8 cellular contexts compared by ENCODE assay signal in genomic region chr12:92146865-92147264, GRCh38. TPM values are rescaled to one million over a fixed set of nuclear protein-coding genes. Genes with fewer than 3 reads are reported as not detected.
A peak's percentile ranks its signal among the peaks of the same experiment; 100 is the strongest.
DNase-seq lines count a peak whose midpoint lies in the region; ATAC-seq and TF ChIP-seq lines count a peak whose summit lies in the region.

No MANE protein-coding gene starts in this region.

- no peak overlapping the region for H2AFZ ChIP-seq in SU-DHL-6 (ENCODE audit: low read depth, low read length, severe bottlenecking)

- no peaks in the 10 kb centered on the region for H3K9me3 ChIP-seq in SU-DHL-6 (ENCODE audit: insufficient read depth, low read length)
- H3K9me3 ChIP-seq in spleen, result no peaks in the 10 kb centered on the region

- H3K79me2 ChIP-seq in SU-DHL-6 (ENCODE audit: insufficient read depth, low read length), result peaks cover 41% of the 10 kb centered on the region

- 12 to 20% (median 15%) methylated on average over 3 of the region's 3 CpGs for WGBS in spleen, 5 donors

- no peaks in the 10 kb centered on the region for H3K9me2 ChIP-seq in SU-DHL-6 (replicated peaks; ENCODE audit: insufficient read depth, low read length)

- H3K27ac ChIP-seq in SU-DHL-6 (ENCODE audit: low read depth, low read length) (peak overlapping the region; percentile 52), spleen (peak overlapping the region; percentile 95 to 100 (median 100))

- H3K4me3 ChIP-seq in SU-DHL-6 (ENCODE audit: insufficient read depth, low read length, poor library complexity, severe bottlenecking) (peak overlapping the region; percentile 90), foreskin fibroblast (ENCODE audit: low read depth in 1 of 2, low read length in 2 of 2) (peak overlapping the region; percentile 76 to 83), spleen (peak overlapping the region; percentile 40 to 81 (median 70))

- ATAC-seq in HG03439 (IDR thresholded peaks at IDR 0.05; ENCODE audit: unreplicated experiment) (no peak), HG03175 (IDR thresholded peaks at IDR 0.05; ENCODE audit: unreplicated experiment) (no peak)

- intact Hi-C loops in spleen (cut with DNase I; ENCODE audit: low total_unique reads), result loop anchor here (5.0 kb wide), 1 partner anchor 425 kb away; no protein-coding TSS in a partner anchor

- peaks cover 20% of the 10 kb centered on the region; the same call in 1 of the 2 replicates for H4K20me1 ChIP-seq in SU-DHL-6 (ENCODE audit: low read depth, low read length)

- no peak for TF ChIP-seq CTCF in SU-DHL-6 (IDR thresholded peaks at IDR 0.05; ENCODE audit: insufficient read depth, low read length, poor library complexity, severe bottlenecking)
- TF ChIP-seq CTCF in foreskin fibroblast (IDR thresholded peaks at IDR 0.05; ENCODE audit: low read depth, low read length), result no peak
- no peak for TF ChIP-seq CTCF in spleen (IDR thresholded peaks at IDR 0.05 in 8 of 11, conservative IDR thresholded peaks at IDR 0.05 in 3 of 11)

- no peak for TF ChIP-seq POLR2A in spleen (IDR thresholded peaks at IDR 0.05)

- H3K36me3 ChIP-seq in SU-DHL-6 (ENCODE audit: low read length) (peaks cover 17% of the 10 kb centered on the region), spleen (peaks cover 0 to 45% (median 16%) of the 10 kb centered on the region in 6 donors)

- no peaks in the 10 kb centered on the region for H3K27me3 ChIP-seq in SU-DHL-6 (ENCODE audit: low read length)
- no peaks in the 10 kb centered on the region for H3K27me3 ChIP-seq in spleen (replicated peaks in 1 of 7)

- DNase-seq in DMS53 (lab: John Stamatoyannopoulos, UW) (peak; percentile 48), DMS53 treated with DMSO at 0.1 percent for 48 hours (lab: John Stamatoyannopoulos, UW; ENCODE audit: unreplicated experiment) (no peak), foreskin fibroblast (peak in 1 of 2 donors; percentile 46), spleen (no peak), KG1 (lab: John Stamatoyannopoulos, UW) (no peak)

- H3K9ac ChIP-seq in SU-DHL-6 (ENCODE audit: low read length), result peak overlapping the region; percentile 86

- H3K4me2 ChIP-seq in SU-DHL-6 (ENCODE audit: low read depth, low read length, poor library complexity, severe bottlenecking), result peak overlapping the region; percentile 81

- peaks cover 21% of the 10 kb centered on the region for H3F3A ChIP-seq in SU-DHL-6 (ENCODE audit: insufficient read depth)

- peaks cover 0 to 59% (median 24%) of the 10 kb centered on the region in 6 donors for H3K4me1 ChIP-seq in spleen

RNA-seq across cellular contexts. Expression of gene BTG1, which starts 1.2 kb away (rescaled TPM):
- 100 to 1,000 TPM; 171 to 358 (median 256) TPM for total RNA-seq in spleen
- 100 to 1,000 TPM; 122 to 228 (median 132) TPM for polyA plus RNA-seq in spleen
